In the genomic region with DNA sequence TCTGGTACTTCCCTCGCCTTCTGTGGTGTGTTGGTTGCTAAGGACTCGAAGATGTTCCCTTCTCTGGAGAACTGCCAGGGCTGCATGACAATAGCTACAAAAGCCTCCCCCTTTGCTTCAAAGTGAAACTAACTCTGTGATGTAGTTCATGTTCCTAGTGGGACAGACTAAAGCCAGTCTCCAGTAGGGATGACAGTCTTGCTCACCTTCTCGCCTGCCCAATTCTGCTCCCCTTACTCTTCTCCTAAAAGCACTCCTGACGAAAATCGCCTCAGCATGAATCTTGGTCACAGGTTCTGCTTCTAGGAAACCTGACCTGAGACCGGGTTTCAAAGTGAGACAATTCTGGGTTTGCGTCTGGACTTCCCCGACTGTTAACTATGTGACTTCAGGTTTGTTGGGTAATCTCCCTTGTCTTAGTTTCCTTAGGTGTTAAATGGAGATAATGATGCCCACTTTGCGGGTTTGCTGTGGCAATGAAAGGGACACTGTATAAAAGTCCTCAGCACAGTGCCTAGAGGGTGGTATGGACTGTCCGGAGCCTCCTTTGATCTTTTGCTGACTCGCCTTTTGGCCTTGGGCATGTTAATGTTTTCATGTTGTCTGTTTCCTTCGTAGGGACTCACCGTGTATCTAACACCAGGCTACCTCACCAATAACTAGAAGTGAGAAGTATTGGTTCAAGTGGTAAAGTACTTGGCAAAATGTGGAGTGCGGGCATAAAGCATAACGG, we compare ENCODE assay signal across 1 cellular context.
TF ChIP-seq lines count a peak whose summit lies in the region.

No MANE protein-coding gene starts in this region.

TF ChIP-seq in K562, 482 proteins besides CTCF, POLR2A, EP300 and RAD21 (continued from another document and continues in another):
- TF ChIP-seq NFE2 (IDR thresholded peaks at IDR 0.05; ENCODE audit: low read depth) = 0 out of 2 replicates have a peak, but pooled peaks have one; percentile 27
- TF ChIP-seq SIN3B (IDR thresholded peaks at IDR 0.05; ENCODE audit: low read depth) = no peak
- TF ChIP-seq RFX1 (IDR thresholded peaks at IDR 0.05) = peak; percentile 66
- TF ChIP-seq, protein P1, sequence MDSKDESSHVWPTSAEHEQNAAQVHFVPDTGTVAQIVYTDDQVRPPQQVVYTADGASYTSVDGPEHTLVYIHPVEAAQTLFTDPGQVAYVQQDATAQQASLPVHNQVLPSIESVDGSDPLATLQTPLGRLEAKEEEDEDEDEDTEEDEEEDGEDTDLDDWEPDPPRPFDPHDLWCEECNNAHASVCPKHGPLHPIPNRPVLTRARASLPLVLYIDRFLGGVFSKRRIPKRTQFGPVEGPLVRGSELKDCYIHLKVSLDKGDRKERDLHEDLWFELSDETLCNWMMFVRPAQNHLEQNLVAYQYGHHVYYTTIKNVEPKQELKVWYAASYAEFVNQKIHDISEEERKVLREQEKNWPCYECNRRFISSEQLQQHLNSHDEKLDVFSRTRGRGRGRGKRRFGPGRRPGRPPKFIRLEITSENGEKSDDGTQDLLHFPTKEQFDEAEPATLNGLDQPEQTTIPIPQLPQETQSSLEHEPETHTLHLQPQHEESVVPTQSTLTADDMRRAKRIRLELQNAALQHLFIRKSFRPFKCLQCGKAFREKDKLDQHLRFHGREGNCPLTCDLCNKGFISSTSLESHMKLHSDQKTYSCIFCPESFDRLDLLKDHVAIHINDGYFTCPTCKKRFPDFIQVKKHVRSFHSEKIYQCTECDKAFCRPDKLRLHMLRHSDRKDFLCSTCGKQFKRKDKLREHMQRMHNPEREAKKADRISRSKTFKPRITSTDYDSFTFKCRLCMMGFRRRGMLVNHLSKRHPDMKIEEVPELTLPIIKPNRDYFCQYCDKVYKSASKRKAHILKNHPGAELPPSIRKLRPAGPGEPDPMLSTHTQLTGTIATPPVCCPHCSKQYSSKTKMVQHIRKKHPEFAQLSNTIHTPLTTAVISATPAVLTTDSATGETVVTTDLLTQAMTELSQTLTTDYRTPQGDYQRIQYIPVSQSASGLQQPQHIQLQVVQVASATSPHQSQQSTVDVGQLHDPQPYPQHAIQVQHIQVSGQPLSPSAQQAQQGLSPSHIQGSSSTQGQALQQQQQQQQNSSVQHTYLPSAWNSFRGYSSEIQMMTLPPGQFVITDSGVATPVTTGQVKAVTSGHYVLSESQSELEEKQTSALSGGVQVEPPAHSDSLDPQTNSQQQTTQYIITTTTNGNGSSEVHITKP (IDR thresholded peaks at IDR 0.05; ENCODE audit: partially characterized antibody) = peak; percentile 97
- TF ChIP-seq POLR2AphosphoS5 (IDR thresholded peaks at IDR 0.05; ENCODE audit: control insufficient read depth, insufficient read depth, low read depth, low read length) = peak; percentile 62; the same call in 1 of the 2 replicates
- 0 out of 2 replicates have a peak, but pooled peaks have one; percentile 5 for TF ChIP-seq KHSRP (IDR thresholded peaks at IDR 0.05)
- no peak for TF ChIP-seq CHD1 (IDR thresholded peaks at IDR 0.05; ENCODE audit: low read length)
- no peak for TF ChIP-seq NELFE (IDR thresholded peaks at IDR 0.05; ENCODE audit: insufficient read depth, insufficient read length)
- TF ChIP-seq TCF7L2 (IDR thresholded peaks at IDR 0.05; ENCODE audit: low read depth, low read length) = 0 out of 2 replicates have a peak, but pooled peaks have one; percentile 4
- TF ChIP-seq ZBTB9 (CRISPR knock-in tag; IDR thresholded peaks at IDR 0.05) = no peak
- TF ChIP-seq, protein P2, sequence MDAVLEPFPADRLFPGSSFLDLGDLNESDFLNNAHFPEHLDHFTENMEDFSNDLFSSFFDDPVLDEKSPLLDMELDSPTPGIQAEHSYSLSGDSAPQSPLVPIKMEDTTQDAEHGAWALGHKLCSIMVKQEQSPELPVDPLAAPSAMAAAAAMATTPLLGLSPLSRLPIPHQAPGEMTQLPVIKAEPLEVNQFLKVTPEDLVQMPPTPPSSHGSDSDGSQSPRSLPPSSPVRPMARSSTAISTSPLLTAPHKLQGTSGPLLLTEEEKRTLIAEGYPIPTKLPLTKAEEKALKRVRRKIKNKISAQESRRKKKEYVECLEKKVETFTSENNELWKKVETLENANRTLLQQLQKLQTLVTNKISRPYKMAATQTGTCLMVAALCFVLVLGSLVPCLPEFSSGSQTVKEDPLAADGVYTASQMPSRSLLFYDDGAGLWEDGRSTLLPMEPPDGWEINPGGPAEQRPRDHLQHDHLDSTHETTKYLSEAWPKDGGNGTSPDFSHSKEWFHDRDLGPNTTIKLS (IDR thresholded peaks at IDR 0.05; ENCODE audit: borderline replicate concordance, low read depth) = no peak
- TF ChIP-seq RCOR1 (IDR thresholded peaks at IDR 0.05; ENCODE audit: borderline replicate concordance in 1 of 2, low read depth in 2 of 2, low read length in 2 of 2) = 0 out of 4 replicates have a peak, but pooled peaks of 1 of the 2 experiments have one; percentile 32
- TF ChIP-seq, protein P3, sequence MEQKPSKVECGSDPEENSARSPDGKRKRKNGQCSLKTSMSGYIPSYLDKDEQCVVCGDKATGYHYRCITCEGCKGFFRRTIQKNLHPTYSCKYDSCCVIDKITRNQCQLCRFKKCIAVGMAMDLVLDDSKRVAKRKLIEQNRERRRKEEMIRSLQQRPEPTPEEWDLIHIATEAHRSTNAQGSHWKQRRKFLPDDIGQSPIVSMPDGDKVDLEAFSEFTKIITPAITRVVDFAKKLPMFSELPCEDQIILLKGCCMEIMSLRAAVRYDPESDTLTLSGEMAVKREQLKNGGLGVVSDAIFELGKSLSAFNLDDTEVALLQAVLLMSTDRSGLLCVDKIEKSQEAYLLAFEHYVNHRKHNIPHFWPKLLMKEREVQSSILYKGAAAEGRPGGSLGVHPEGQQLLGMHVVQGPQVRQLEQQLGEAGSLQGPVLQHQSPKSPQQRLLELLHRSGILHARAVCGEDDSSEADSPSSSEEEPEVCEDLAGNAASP (IDR thresholded peaks at IDR 0.05) = no peak
- peak; percentile 6; the same call in 1 of the 2 replicates for TF ChIP-seq ETV1 (tag; conservative IDR thresholded peaks at IDR 0.05; ENCODE audit: low read depth)
- peak; percentile 67; the same call in 1 of the 2 replicates for TF ChIP-seq SOX6 (IDR thresholded peaks at IDR 0.05)
- TF ChIP-seq LEF1 (IDR thresholded peaks at IDR 0.05) = peak; percentile 96
- TF ChIP-seq BRCA1 (IDR thresholded peaks at IDR 0.05) = no peak
- TF ChIP-seq BRCA1 (CRISPR knock-in tag; IDR thresholded peaks at IDR 0.05) = no peak
- TF ChIP-seq NONO (IDR thresholded peaks at IDR 0.05; ENCODE audit: low read depth in 2 of 2, low read length in 1 of 2) = 0 out of 4 replicates have a peak, but pooled peaks of 1 of the 2 experiments have one; percentile 32
- TF ChIP-seq ATF7 (IDR thresholded peaks at IDR 0.05) = peak; percentile 70
- 0 out of 2 replicates have a peak, but pooled peaks have one; percentile 20 for TF ChIP-seq PYGO2 (tag; IDR thresholded peaks at IDR 0.05)
- TF ChIP-seq FOXJ2 (tag; IDR thresholded peaks at IDR 0.05) = peak; percentile 72
- TF ChIP-seq, protein P4, sequence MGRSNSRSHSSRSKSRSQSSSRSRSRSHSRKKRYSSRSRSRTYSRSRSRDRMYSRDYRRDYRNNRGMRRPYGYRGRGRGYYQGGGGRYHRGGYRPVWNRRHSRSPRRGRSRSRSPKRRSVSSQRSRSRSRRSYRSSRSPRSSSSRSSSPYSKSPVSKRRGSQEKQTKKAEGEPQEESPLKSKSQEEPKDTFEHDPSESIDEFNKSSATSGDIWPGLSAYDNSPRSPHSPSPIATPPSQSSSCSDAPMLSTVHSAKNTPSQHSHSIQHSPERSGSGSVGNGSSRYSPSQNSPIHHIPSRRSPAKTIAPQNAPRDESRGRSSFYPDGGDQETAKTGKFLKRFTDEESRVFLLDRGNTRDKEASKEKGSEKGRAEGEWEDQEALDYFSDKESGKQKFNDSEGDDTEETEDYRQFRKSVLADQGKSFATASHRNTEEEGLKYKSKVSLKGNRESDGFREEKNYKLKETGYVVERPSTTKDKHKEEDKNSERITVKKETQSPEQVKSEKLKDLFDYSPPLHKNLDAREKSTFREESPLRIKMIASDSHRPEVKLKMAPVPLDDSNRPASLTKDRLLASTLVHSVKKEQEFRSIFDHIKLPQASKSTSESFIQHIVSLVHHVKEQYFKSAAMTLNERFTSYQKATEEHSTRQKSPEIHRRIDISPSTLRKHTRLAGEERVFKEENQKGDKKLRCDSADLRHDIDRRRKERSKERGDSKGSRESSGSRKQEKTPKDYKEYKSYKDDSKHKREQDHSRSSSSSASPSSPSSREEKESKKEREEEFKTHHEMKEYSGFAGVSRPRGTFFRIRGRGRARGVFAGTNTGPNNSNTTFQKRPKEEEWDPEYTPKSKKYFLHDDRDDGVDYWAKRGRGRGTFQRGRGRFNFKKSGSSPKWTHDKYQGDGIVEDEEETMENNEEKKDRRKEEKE (IDR thresholded peaks at IDR 0.05; ENCODE audit: borderline replicate concordance in 1 of 2, control insufficient read depth in 1 of 2, low read depth in 2 of 2, low read length in 1 of 2) = peak in 1 of 2 experiments; percentile 72; a peak in 1 of 4 replicates
- TF ChIP-seq FOXK2 (conservative IDR thresholded peaks at IDR 0.05 in 1 of 2, IDR thresholded peaks at IDR 0.05 in 1 of 2; ENCODE audit: low read depth in 2 of 2) = peak in 1 of 2 experiments; percentile 59; a peak in 1 of 4 replicates
- no peak for TF ChIP-seq NR2C2 (CRISPR knock-in tag; IDR thresholded peaks at IDR 0.05)
- peak; percentile 55; the same call in 1 of the 2 replicates for TF ChIP-seq NR2C2 (tag; IDR thresholded peaks at IDR 0.05)
- no peak for TF ChIP-seq KLF10 (CRISPR knock-in tag; IDR thresholded peaks at IDR 0.05)
- TF ChIP-seq MAFF (IDR thresholded peaks at IDR 0.05; ENCODE audit: low read length) = peak; percentile 35; the same call in 1 of the 2 replicates
- TF ChIP-seq CBFB (CRISPR knock-in tag; IDR thresholded peaks at IDR 0.05) = no peak
- TF ChIP-seq ZNF76 (CRISPR knock-in tag; IDR thresholded peaks at IDR 0.05; ENCODE audit: borderline replicate concordance) = no peak
- peak; percentile 91 for TF ChIP-seq ZNF316 (IDR thresholded peaks at IDR 0.05)
- peak; percentile 16 for TF ChIP-seq RBBP5 (IDR thresholded peaks at IDR 0.05; ENCODE audit: borderline replicate concordance, insufficient read depth, low read length, poor library complexity, severe bottlenecking)
- TF ChIP-seq NR4A1 (CRISPR knock-in tag; IDR thresholded peaks at IDR 0.05) = no peak
- peak; percentile 1; the same call in 1 of the 2 replicates for TF ChIP-seq NR4A1 (tag; IDR thresholded peaks at IDR 0.05)
- TF ChIP-seq CEBPG (CRISPR knock-in tag; IDR thresholded peaks at IDR 0.05) = no peak; the same call in 1 of the 2 replicates
- TF ChIP-seq CEBPG (tag; conservative IDR thresholded peaks at IDR 0.05 in 1 of 2, IDR thresholded peaks at IDR 0.05 in 1 of 2) = peak; percentile 52 to 70
- TF ChIP-seq NFIC (IDR thresholded peaks at IDR 0.05) = peak; percentile 89
- no peak for TF ChIP-seq ARNT (IDR thresholded peaks at IDR 0.05)
